Comparison of ENCODE assay signal across 38 cellular contexts in genomic region chr14:69798339-69798735, GRCh38. TPM values are rescaled to one million over a fixed set of nuclear protein-coding genes. Genes with fewer than 3 reads are reported as not detected.
"Had no signal": no experiment of that assay in that cellular context is flagged by ENCODE, and none has a peak within 500 bp of the region (broad histone marks: within the 10 kb centered on the region; RNA-seq: fewer than 3 reads in every experiment).

No MANE protein-coding gene starts in this region.

- FAIRE-seq: endometrium, endothelial cell of umbilical vein had no signal

- H3K36me3 ChIP-seq: adrenal gland, colonic mucosa, esophagus squamous epithelium, gastroesophageal sphincter, heart right ventricle had no signal

- H3K9me3 ChIP-seq: adrenal gland, body of pancreas, colonic mucosa, esophagus squamous epithelium, gastroesophageal sphincter, heart right ventricle had no signal

- H3K27me3 Mint-ChIP-seq: activated CD4-positive, alpha-beta memory T cell treated with anti-CD3 and anti-CD28 coated beads for 36 hours had no signal

- H3K27ac Mint-ChIP-seq: activated CD4-positive, alpha-beta memory T cell treated with anti-CD3 and anti-CD28 coated beads for 36 hours; activated CD4-positive, alpha-beta T cell treated with anti-CD3 and anti-CD28 coated beads for 36 hours; activated CD4-positive, alpha-beta T cell treated with anti-CD3 and anti-CD28 coated beads, Interleukin-2, amount 10 ng/mL, durations not matched to agents 24 days and 14 days; activated CD8-positive, alpha-beta memory T cell treated with anti-CD3 and anti-CD28 coated beads, Interleukin-2, amount 10 ng/mL, durations not matched to agents 7 days and 5 days; activated CD8-positive, alpha-beta T cell treated with anti-CD3 and anti-CD28 coated beads, Interleukin-2, amount 10 ng/mL, durations not matched to agents 7 days and 5 days; activated naive CD4-positive, alpha-beta T cell treated with anti-CD3 and anti-CD28 coated beads for 36 hours; activated naive CD4-positive, alpha-beta T cell treated with anti-CD3 and anti-CD28 coated beads, Interleukin-2, amount 50 U/mL, for 72 hours; activated T-helper 1 cell treated with anti-CD3 and anti-CD28 coated beads, Interleukin-12 subunit alpha, Interleukin-12 subunit beta, Interleukin-2, Interleukin-4 antibody, amounts not matched to agents 30 ng/mL and 10 ng/mL and 1 ng/mL, durations not matched to agents 14 hours and 24 hours and 36 hours; activated T-helper 2 cell treated with anti-CD3 and anti-CD28 coated beads, Interferon-gamma antibody, Interleukin-2, Interleukin-4, amounts not matched to agents 10 μg/mL and 5 μg/mL and 100 μg/mL, durations not matched to agents 14 hours and 24 hours and 36 hours had no signal

- H3K4me3 Mint-ChIP-seq: activated CD4-positive, alpha-beta memory T cell treated with anti-CD3 and anti-CD28 coated beads for 36 hours; activated CD4-positive, alpha-beta T cell treated with anti-CD3 and anti-CD28 coated beads for 36 hours; activated CD4-positive, alpha-beta T cell treated with anti-CD3 and anti-CD28 coated beads, Interleukin-2, amount 10 ng/mL, durations not matched to agents 24 days and 14 days; activated CD8-positive, alpha-beta memory T cell treated with anti-CD3 and anti-CD28 coated beads, Interleukin-2, amount 10 ng/mL, durations not matched to agents 7 days and 5 days; activated CD8-positive, alpha-beta T cell treated with anti-CD3 and anti-CD28 coated beads, Interleukin-2, amount 10 ng/mL, durations not matched to agents 7 days and 5 days; activated naive CD4-positive, alpha-beta T cell treated with anti-CD3 and anti-CD28 coated beads for 36 hours; activated T-helper 1 cell treated with anti-CD3 and anti-CD28 coated beads, Interleukin-12 subunit alpha, Interleukin-12 subunit beta, Interleukin-2, Interleukin-4 antibody, amounts not matched to agents 30 ng/mL and 10 ng/mL and 1 ng/mL, durations not matched to agents 14 hours and 24 hours and 36 hours had no signal

- H3K27me3 ChIP-seq: adrenal gland, body of pancreas, colonic mucosa had no signal

- ATAC-seq: activated CD4-positive, alpha-beta T cell treated with anti-CD3 and anti-CD28 coated beads for 36 hours; activated CD8-positive, alpha-beta memory T cell treated with anti-CD3 and anti-CD28 coated beads, Interleukin-2, amount 10 ng/mL, durations not matched to agents 7 days and 5 days; activated CD8-positive, alpha-beta T cell treated with anti-CD3 and anti-CD28 coated beads, Interleukin-2, amount 10 ng/mL, durations not matched to agents 7 days and 5 days; activated naive CD4-positive, alpha-beta T cell treated with anti-CD3 and anti-CD28 coated beads, Interleukin-2, amount 50 U/mL, for 72 hours; body of pancreas; gastroesophageal sphincter had no signal

- H3K36me3 Mint-ChIP-seq: activated naive CD4-positive, alpha-beta T cell treated with anti-CD3 and anti-CD28 coated beads, Interleukin-2, amount 50 U/mL, for 72 hours had no signal

- H3K4me3 ChIP-seq: adrenal gland, body of pancreas, colonic mucosa, esophagus squamous epithelium, gastroesophageal sphincter, heart right ventricle had no signal

- H3K9me3 Mint-ChIP-seq: activated CD4-positive, alpha-beta memory T cell treated with anti-CD3 and anti-CD28 coated beads for 36 hours; activated CD4-positive, alpha-beta T cell treated with anti-CD3 and anti-CD28 coated beads, Interleukin-2, amount 10 ng/mL, durations not matched to agents 24 days and 14 days; activated naive CD4-positive, alpha-beta T cell treated with anti-CD3 and anti-CD28 coated beads for 36 hours; activated naive CD4-positive, alpha-beta T cell treated with anti-CD3 and anti-CD28 coated beads, Interleukin-2, amount 50 U/mL, for 72 hours; activated T-helper 1 cell treated with anti-CD3 and anti-CD28 coated beads, Interleukin-12 subunit alpha, Interleukin-12 subunit beta, Interleukin-2, Interleukin-4 antibody, amounts not matched to agents 30 ng/mL and 10 ng/mL and 1 ng/mL, durations not matched to agents 14 hours and 24 hours and 36 hours; activated T-helper 2 cell treated with anti-CD3 and anti-CD28 coated beads, Interferon-gamma antibody, Interleukin-2, Interleukin-4, amounts not matched to agents 10 μg/mL and 5 μg/mL and 100 μg/mL, durations not matched to agents 14 hours and 24 hours and 36 hours had no signal

- DNase-seq: activated CD4-positive, alpha-beta memory T cell treated with anti-CD3 and anti-CD28 coated beads for 36 hours; activated CD4-positive, alpha-beta T cell treated with anti-CD3 and anti-CD28 coated beads for 36 hours; activated CD4-positive, alpha-beta T cell treated with anti-CD3 and anti-CD28 coated beads, Interleukin-2, amount 10 ng/mL, durations not matched to agents 24 days and 14 days; activated CD4-positive, CD25-positive, alpha-beta regulatory T cell; activated CD4-positive, CD25-positive, alpha-beta regulatory T cell treated with anti-CD3 and anti-CD28 coated beads, Interleukin-2, amount 50 U/mL, for 72 hours; activated CD8-positive, alpha-beta memory T cell treated with anti-CD3 and anti-CD28 coated beads, Interleukin-2, amount 10 ng/mL, durations not matched to agents 7 days and 5 days; activated CD8-positive, alpha-beta memory T cell treated with anti-CD3 and anti-CD28 coated beads, Interleukin-2, amount 50 U/mL, for 4 hours; activated CD8-positive, alpha-beta T cell treated with anti-CD3 and anti-CD28 coated beads, Interleukin-2, amount 10 ng/mL, durations not matched to agents 7 days and 5 days; activated effector memory CD4-positive, alpha-beta T cell treated with anti-CD3 and anti-CD28 coated beads, Interleukin-2, amount 50 U/mL, for 16 hours; activated naive CD4-positive, alpha-beta T cell treated with anti-CD3 and anti-CD28 coated beads for 36 hours; activated T-cell treated with anti-CD3 and anti-CD28 coated beads, Interleukin-2, amount 50 U/mL, for 1 hour; activated T-cell treated with anti-CD3 and anti-CD28 coated beads, Interleukin-2, amount 50 U/mL, for 48 hours; amygdala; aorta; body of pancreas; caudate nucleus; cerebellar nuclear complex; effector CD8-positive, alpha-beta T cell; esophagus squamous epithelium; foreskin melanocyte; heart right ventricle; T-helper 2 cell had no signal

- H3K4me1 Mint-ChIP-seq: activated CD4-positive, alpha-beta T cell treated with anti-CD3 and anti-CD28 coated beads for 36 hours; activated CD4-positive, alpha-beta T cell treated with anti-CD3 and anti-CD28 coated beads, Interleukin-2, amount 10 ng/mL, durations not matched to agents 24 days and 14 days; activated CD8-positive, alpha-beta memory T cell treated with anti-CD3 and anti-CD28 coated beads, Interleukin-2, amount 10 ng/mL, durations not matched to agents 7 days and 5 days had no signal

- H3K4me1 ChIP-seq: adrenal gland, body of pancreas, colonic mucosa, gastroesophageal sphincter had no signal

- H3K27ac ChIP-seq: adrenal gland, body of pancreas, epithelial cell of prostate, gastroesophageal sphincter, heart right ventricle had no signal

RNA-seq across cellular contexts. Expression of gene SLC10A1, which starts 1.3 kb away (rescaled TPM):
- total RNA-seq: activated CD4-positive, alpha-beta memory T cell treated with anti-CD3 and anti-CD28 coated beads for 36 hours; activated CD4-positive, alpha-beta T cell treated with anti-CD3 and anti-CD28 coated beads for 36 hours; activated CD4-positive, alpha-beta T cell treated with anti-CD3 and anti-CD28 coated beads, Interleukin-2, amount 10 ng/mL, durations not matched to agents 24 days and 14 days; activated CD8-positive, alpha-beta memory T cell treated with anti-CD3 and anti-CD28 coated beads for 36 hours; activated CD8-positive, alpha-beta memory T cell treated with anti-CD3 and anti-CD28 coated beads, Interleukin-2, amount 10 ng/mL, durations not matched to agents 7 days and 5 days; activated CD8-positive, alpha-beta T cell treated with anti-CD3 and anti-CD28 coated beads, Interleukin-2, amount 10 ng/mL, durations not matched to agents 7 days and 5 days; activated naive CD4-positive, alpha-beta T cell treated with anti-CD3 and anti-CD28 coated beads for 36 hours; activated naive CD4-positive, alpha-beta T cell treated with anti-CD3 and anti-CD28 coated beads, Interleukin-2, amount 50 U/mL, for 72 hours; activated T-helper 1 cell treated with anti-CD3 and anti-CD28 coated beads, Interleukin-12 subunit alpha, Interleukin-12 subunit beta, Interleukin-2, Interleukin-4 antibody, amounts not matched to agents 30 ng/mL and 10 ng/mL and 1 ng/mL, durations not matched to agents 14 hours and 24 hours and 36 hours; activated T-helper 2 cell treated with anti-CD3 and anti-CD28 coated beads, Interferon-gamma antibody, Interleukin-2, Interleukin-4, amounts not matched to agents 10 μg/mL and 5 μg/mL and 100 μg/mL, durations not matched to agents 14 hours and 24 hours and 36 hours; adrenal gland; aorta; body of pancreas; colonic mucosa; dermis microvascular lymphatic vessel endothelial cell; endothelial cell of umbilical vein; esophagus squamous epithelium; fibroblast of lung; fibroblast of villous mesenchyme; gastroesophageal sphincter; glomerular endothelial cell; heart right ventricle; T-helper 1 cell treated with Interleukin-12 subunit alpha and Interleukin-12 subunit beta and Interleukin-4 antibody, amounts not matched to agents 30 ng/mL and 1 ng/mL, for 36 hours had no signal
- polyA plus RNA-seq: adrenal gland, aorta, endothelial cell of umbilical vein, esophagus, fibroblast of lung, heart right ventricle had no signal
